In the genomic region with DNA sequence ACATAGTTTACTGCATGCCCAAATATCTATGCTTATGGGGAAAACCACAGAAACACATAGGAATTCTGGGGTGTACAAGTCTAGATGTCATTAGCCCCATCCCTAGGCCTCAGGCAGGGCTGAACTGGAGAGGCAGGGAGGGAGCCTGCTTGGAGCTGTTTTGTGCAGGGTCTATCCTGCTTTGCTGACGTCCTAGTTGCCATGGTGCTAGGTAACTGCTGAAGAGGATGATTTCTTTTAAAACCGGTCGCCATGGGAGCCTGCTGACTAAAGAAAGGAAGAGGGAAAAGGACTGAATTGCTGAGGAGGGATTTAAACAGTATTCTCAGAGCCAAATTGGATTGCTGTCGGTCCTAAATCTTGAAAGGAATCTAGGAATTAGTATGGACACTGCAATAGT, we compare ENCODE assay signal across 12 cellular contexts. TPM values are rescaled to one million over a fixed set of nuclear protein-coding genes. Genes with fewer than 3 reads are reported as not detected.
DNase-seq lines count a peak whose midpoint lies in the region; ATAC-seq and TF ChIP-seq lines count a peak whose summit lies in the region.
"Had no signal": no experiment of that assay in that cellular context is flagged by ENCODE, and none has a peak within 500 bp of the region (broad histone marks: within the 10 kb centered on the region; RNA-seq: fewer than 3 reads in every experiment).

No MANE protein-coding gene starts in this region.

- intact Hi-C loops in colonic mucosa (cut with DNase I): no loop called here
- intact Hi-C loops in upper lobe of right lung (cut with DNase I): no loop called here

- peak; percentile 89 for DNase-seq in GM23338 (ENCODE audit: low spot score)
- peak; percentile 77 for DNase-seq in NCI-H146 (lab: John Stamatoyannopoulos, UW)
- peak in 50 of 61 donors; percentile 4 to 90 (median 42) for DNase-seq in caudate nucleus (lab: John Stamatoyannopoulos, UW)
- DNase-seq in colonic mucosa: no peak
- DNase-seq in dermis blood vessel endothelial cell: no peak
- DNase-seq in upper lobe of right lung: no peak
- DNase-seq: activated naive CD4-positive, alpha-beta T cell; GF-D8 had no signal

- peaks cover 13% of the 10 kb centered on the region for H3K27me3 Mint-ChIP-seq in GM23338 (ENCODE audit: insufficient read depth, low read depth, poor library complexity)
- H3K27me3 Mint-ChIP-seq: activated CD8-positive, alpha-beta T cell treated with anti-CD3 and anti-CD28 coated beads for 36 hours had no signal

- H3K36me3 Mint-ChIP-seq in GM23338 (ENCODE audit: low read depth): no peaks in the 10 kb centered on the region

- peak; percentile 80 for ATAC-seq in GM23338
- no peak for ATAC-seq in HG02642 (IDR thresholded peaks at IDR 0.05; ENCODE audit: poor library complexity, unreplicated experiment)
- ATAC-seq in upper lobe of right lung: no peak
- ATAC-seq: activated CD8-positive, alpha-beta T cell treated with anti-CD3 and anti-CD28 coated beads for 36 hours had no signal

- H3K4me3 Mint-ChIP-seq in GM23338: peak overlapping the region; percentile 92
- H3K4me3 Mint-ChIP-seq: activated CD8-positive, alpha-beta T cell treated with anti-CD3 and anti-CD28 coated beads for 36 hours had no signal

- peak overlapping the region; percentile 98 for H3K27ac Mint-ChIP-seq in GM23338
- H3K27ac Mint-ChIP-seq: activated CD8-positive, alpha-beta T cell treated with anti-CD3 and anti-CD28 coated beads for 36 hours had no signal

- TF ChIP-seq RAD21 in neural cell (conservative IDR thresholded peaks at IDR 0.05): no peak

- H3K9me3 ChIP-seq in neural cell (ENCODE audit: low read length) (no peaks in the 10 kb centered on the region), colonic mucosa (no peaks in the 10 kb centered on the region), upper lobe of right lung (no peaks in the 10 kb centered on the region)

- H3K4me3 ChIP-seq in GM23338 (no peak overlapping the region), neural cell (ENCODE audit: low read length) (peak overlapping the region; percentile 81), colonic mucosa (no peak overlapping the region), upper lobe of right lung (no peak overlapping the region)

- H3K4me1 Mint-ChIP-seq in GM23338: peaks cover 36% of the 10 kb centered on the region

- no peaks in the 10 kb centered on the region for H3K36me3 ChIP-seq in GM23338 (ENCODE audit: insufficient read depth)
- H3K36me3 ChIP-seq in neural cell (ENCODE audit: insufficient read depth, low read length): no peaks in the 10 kb centered on the region
- no peaks in the 10 kb centered on the region for H3K36me3 ChIP-seq in colonic mucosa
- no peaks in the 10 kb centered on the region for H3K36me3 ChIP-seq in upper lobe of right lung

- peaks cover 22% of the 10 kb centered on the region for H3K79me2 ChIP-seq in GM23338 (replicated peaks; ENCODE audit: insufficient read depth)
- peaks cover 36% of the 10 kb centered on the region for H3K79me2 ChIP-seq in neural cell (replicated peaks; ENCODE audit: insufficient read depth, low read length)

- H3K27me3 ChIP-seq in GM23338 (ENCODE audit: insufficient read depth): no peaks in the 10 kb centered on the region
- no peaks in the 10 kb centered on the region for H3K27me3 ChIP-seq in neural cell (ENCODE audit: insufficient read depth, low read depth, low read length)
- H3K27me3 ChIP-seq in colonic mucosa: no peaks in the 10 kb centered on the region
- no peaks in the 10 kb centered on the region for H3K27me3 ChIP-seq in upper lobe of right lung

- H2AFZ ChIP-seq in GM23338 (no peak overlapping the region), neural cell (ENCODE audit: low read depth, low read length) (peak overlapping the region; percentile 48)

- H4K20me1 ChIP-seq in GM23338 (replicated peaks; ENCODE audit: insufficient read depth) (no peaks in the 10 kb centered on the region), neural cell (ENCODE audit: insufficient read depth) (no peaks in the 10 kb centered on the region)

- H3K4me2 ChIP-seq in GM23338: peak overlapping the region; percentile 19
- peak overlapping the region; percentile 96 for H3K4me2 ChIP-seq in neural cell (ENCODE audit: low read length)

- peak overlapping the region; percentile 85 for H3K27ac ChIP-seq in GM23338 (ENCODE audit: low read depth)
- peak overlapping the region; percentile 93 for H3K27ac ChIP-seq in caudate nucleus (ENCODE audit: low read depth, low read length)
- peak overlapping the region; percentile 100 for H3K27ac ChIP-seq in neural cell (ENCODE audit: low read length)
- H3K27ac ChIP-seq in colonic mucosa: no peak overlapping the region
- H3K27ac ChIP-seq in upper lobe of right lung: no peak overlapping the region

- no peaks in the 10 kb centered on the region for H3F3A ChIP-seq in GM23338 (replicated peaks; ENCODE audit: low read depth)
- H3F3A ChIP-seq in neural cell (ENCODE audit: insufficient read depth, low read length, poor library complexity, severe bottlenecking): peaks cover 11% of the 10 kb centered on the region

- TF ChIP-seq CTCF in GM23338 (conservative IDR thresholded peaks at IDR 0.05; ENCODE audit: low read depth in 2 of 2) (no peak), neural cell (IDR thresholded peaks at IDR 0.05; ENCODE audit: poor library complexity, severe bottlenecking) (no peak), colonic mucosa (IDR thresholded peaks at IDR 0.05) (no peak), upper lobe of right lung (IDR thresholded peaks at IDR 0.05) (no peak)

- TF ChIP-seq EP300 in neural cell (conservative IDR thresholded peaks at IDR 0.05; ENCODE audit: poor library complexity, severe bottlenecking): peak; percentile 90

- peak overlapping the region; percentile 99 for H3K9ac ChIP-seq in neural cell (ENCODE audit: low read length)
- H3K9ac ChIP-seq in colonic mucosa (ENCODE audit: low read depth in 2 of 2, low read length in 2 of 2): no peak overlapping the region

- H3K9me2 ChIP-seq in GM23338 (ENCODE audit: insufficient read depth) (no peaks in the 10 kb centered on the region), neural cell (ENCODE audit: insufficient read depth, low read length) (no peaks in the 10 kb centered on the region)

- H3K9me3 Mint-ChIP-seq in GM23338: no peaks in the 10 kb centered on the region
- H3K9me3 Mint-ChIP-seq: activated CD8-positive, alpha-beta T cell treated with anti-CD3 and anti-CD28 coated beads for 36 hours had no signal

- H3K4me1 ChIP-seq in GM23338 (ENCODE audit: insufficient read depth) (peaks cover 14% of the 10 kb centered on the region), colonic mucosa (no peaks in the 10 kb centered on the region), upper lobe of right lung (no peaks in the 10 kb centered on the region)

TF ChIP-seq in GM23338, 12 proteins besides CTCF, POLR2A, EP300 and RAD21:
- TF ChIP-seq CREB1 (CRISPR knock-in tag; IDR thresholded peaks at IDR 0.05; ENCODE audit: low read depth) (0 out of 2 replicates have a peak, but pooled peaks have one; percentile 7), ZNF114 (CRISPR knock-in tag; IDR thresholded peaks at IDR 0.05) (no peak)
TF ChIP-seq in GM23338: peak in this region for 1.

TF ChIP-seq in neural cell, 6 proteins besides CTCF, POLR2A, EP300 and RAD21:
- TF ChIP-seq, protein P1, sequence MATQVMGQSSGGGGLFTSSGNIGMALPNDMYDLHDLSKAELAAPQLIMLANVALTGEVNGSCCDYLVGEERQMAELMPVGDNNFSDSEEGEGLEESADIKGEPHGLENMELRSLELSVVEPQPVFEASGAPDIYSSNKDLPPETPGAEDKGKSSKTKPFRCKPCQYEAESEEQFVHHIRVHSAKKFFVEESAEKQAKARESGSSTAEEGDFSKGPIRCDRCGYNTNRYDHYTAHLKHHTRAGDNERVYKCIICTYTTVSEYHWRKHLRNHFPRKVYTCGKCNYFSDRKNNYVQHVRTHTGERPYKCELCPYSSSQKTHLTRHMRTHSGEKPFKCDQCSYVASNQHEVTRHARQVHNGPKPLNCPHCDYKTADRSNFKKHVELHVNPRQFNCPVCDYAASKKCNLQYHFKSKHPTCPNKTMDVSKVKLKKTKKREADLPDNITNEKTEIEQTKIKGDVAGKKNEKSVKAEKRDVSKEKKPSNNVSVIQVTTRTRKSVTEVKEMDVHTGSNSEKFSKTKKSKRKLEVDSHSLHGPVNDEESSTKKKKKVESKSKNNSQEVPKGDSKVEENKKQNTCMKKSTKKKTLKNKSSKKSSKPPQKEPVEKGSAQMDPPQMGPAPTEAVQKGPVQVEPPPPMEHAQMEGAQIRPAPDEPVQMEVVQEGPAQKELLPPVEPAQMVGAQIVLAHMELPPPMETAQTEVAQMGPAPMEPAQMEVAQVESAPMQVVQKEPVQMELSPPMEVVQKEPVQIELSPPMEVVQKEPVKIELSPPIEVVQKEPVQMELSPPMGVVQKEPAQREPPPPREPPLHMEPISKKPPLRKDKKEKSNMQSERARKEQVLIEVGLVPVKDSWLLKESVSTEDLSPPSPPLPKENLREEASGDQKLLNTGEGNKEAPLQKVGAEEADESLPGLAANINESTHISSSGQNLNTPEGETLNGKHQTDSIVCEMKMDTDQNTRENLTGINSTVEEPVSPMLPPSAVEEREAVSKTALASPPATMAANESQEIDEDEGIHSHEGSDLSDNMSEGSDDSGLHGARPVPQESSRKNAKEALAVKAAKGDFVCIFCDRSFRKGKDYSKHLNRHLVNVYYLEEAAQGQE (IDR thresholded peaks at IDR 0.05; ENCODE audit: borderline replicate concordance): peak; percentile 94
- TF ChIP-seq EZH2 (IDR thresholded peaks at IDR 0.05; ENCODE audit: borderline replicate concordance, insufficient read depth, low read length, poor library complexity, severe bottlenecking): no peak
- TF ChIP-seq SMC3 (conservative IDR thresholded peaks at IDR 0.05; ENCODE audit: poor library complexity): peak; percentile 36
- peak; percentile 98 for TF ChIP-seq POLR2AphosphoS5 (IDR thresholded peaks at IDR 0.05)
- no peak for TF ChIP-seq TAF1 (IDR thresholded peaks at IDR 0.05; ENCODE audit: low read depth)
- peak; percentile 62 for TF ChIP-seq MXI1 (conservative IDR thresholded peaks at IDR 0.05; ENCODE audit: poor library complexity, severe bottlenecking)
TF ChIP-seq in neural cell: peak in this region for 4.

RNA-seq across cellular contexts. Expression of a gene that starts 10.7 kb away (rescaled TPM):
- 15.3 and 18.7 TPM in 2 replicates for total RNA-seq in GM23338 (2014; rRNA removed; shearing (Covaris generic))
- polyA plus RNA-seq in GM23338 (2016; fragmentation: Nextera tagmentation; extraction: Ambion mirVana) (12.1 and 14.3 TPM in 2 replicates), neural cell (44.2 and 53.4 TPM in 2 replicates)
- 116 and 127 TPM in 2 replicates for polyA minus RNA-seq in neural cell
- total RNA-seq in colonic mucosa (under 1 TPM; 0.74 to 0.96 TPM), dermis blood vessel endothelial cell (0.17 and 0.84 TPM in 2 replicates), upper lobe of right lung (not detected)
- total RNA-seq: subcutaneous adipose tissue had no signal

RNA-seq across cellular contexts. Expression of a gene that starts 31.9 kb away (rescaled TPM):
- 27.9 and 30.6 TPM in 2 replicates for total RNA-seq in GM23338 (2014; rRNA removed; shearing (Covaris generic))
- polyA plus RNA-seq in GM23338 (2016; fragmentation: Nextera tagmentation; extraction: Ambion mirVana) (9.3 and 9.5 TPM in 2 replicates), neural cell (106 and 107 TPM in 2 replicates)
- polyA minus RNA-seq in neural cell: 86.6 and 95.9 TPM in 2 replicates
- total RNA-seq in colonic mucosa (10 to 100 TPM; 52.1 to 54.0 TPM), dermis blood vessel endothelial cell (67.7 and 75.4 TPM in 2 replicates), upper lobe of right lung (51.4 TPM)

Comparison
In these comparisons a context has a peak if more than half of its experiments do, and no peak if none do; other contexts are left out.
1. DNase-seq: peak in GM23338 (single experiment), NCI-H146 (single experiment) and caudate nucleus (50 of 61); none in colonic mucosa (single experiment), dermis blood vessel endothelial cell (single experiment) and upper lobe of right lung (single experiment).
2. H3K27ac ChIP-seq: peak in GM23338 (single experiment), caudate nucleus (single experiment) and neural cell (single experiment); none in colonic mucosa (single experiment) and upper lobe of right lung (single experiment).